In the genomic region with DNA sequence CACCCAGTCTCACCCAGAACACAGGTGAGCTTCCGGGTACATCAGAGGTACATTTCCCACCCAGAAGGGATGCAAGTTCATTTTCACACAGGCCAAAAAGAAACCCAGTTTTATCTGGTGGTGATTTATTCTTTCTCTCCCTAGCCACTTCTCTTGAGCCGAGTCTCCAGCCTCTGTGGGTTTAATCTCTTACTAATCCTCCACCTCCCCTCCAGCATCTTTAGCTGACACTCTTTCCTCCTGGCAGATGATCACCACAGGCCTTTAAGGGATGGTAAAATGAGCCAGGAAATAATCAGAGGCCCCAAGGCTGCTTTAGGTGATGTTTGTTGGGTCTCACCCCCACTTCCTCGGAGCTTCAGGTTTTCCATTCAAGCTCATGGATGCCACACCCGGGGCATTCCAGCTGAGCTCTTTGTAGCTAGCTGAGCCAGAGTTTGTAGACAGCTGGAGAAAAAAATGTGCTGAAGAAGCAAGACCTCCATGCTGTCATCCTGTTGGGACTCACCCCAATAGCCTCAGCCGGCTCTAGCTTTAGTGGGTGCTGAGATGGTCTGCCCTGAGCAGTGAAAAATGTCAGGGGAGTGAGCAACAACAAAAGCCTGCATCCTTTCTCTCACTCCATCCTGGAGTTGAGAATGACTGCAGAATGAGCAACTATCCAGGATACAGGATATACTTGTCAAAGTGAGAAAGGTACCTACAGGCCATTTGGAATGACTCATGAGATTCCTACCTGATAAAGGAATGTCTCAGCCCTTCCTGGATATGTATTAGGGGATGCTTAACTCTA, we compare ENCODE assay signal across 14 cellular contexts.
DNase-seq lines count a peak whose midpoint lies in the region; ATAC-seq, FAIRE-seq and TF ChIP-seq lines count a peak whose summit lies in the region.
"Had no signal": no experiment of that assay in that cellular context is flagged by ENCODE, and none has a peak within 500 bp of the region (broad histone marks: within the 10 kb centered on the region; RNA-seq: fewer than 3 reads in every experiment).

No MANE protein-coding gene starts in this region.

- H4K20me1 ChIP-seq in PC-3 (ENCODE audit: low read length) = no peaks in the 10 kb centered on the region

- TF ChIP-seq CTCF in PC-3 (conservative IDR thresholded peaks at IDR 0.05; ENCODE audit: low read depth, low read length) (no peak), epithelial cell of esophagus (IDR thresholded peaks at IDR 0.05; ENCODE audit: insufficient read depth, low read depth, low read length, missing control alignments) (no peak), parathyroid adenoma (IDR thresholded peaks at IDR 0.05) (no peak), dorsolateral prefrontal cortex (IDR thresholded peaks at IDR 0.05 in 54 of 56, conservative IDR thresholded peaks at IDR 0.05 in 2 of 56; ENCODE audit: low read depth in 1 of 56, partially characterized antibody in 56 of 56) (no peak)

- POLR2A ChIA-PET in PC-3 (lab: Charles Lee; ENCODE audit: unreplicated experiment) = no interaction called here

- H3K79me2 ChIP-seq in PC-3 (ENCODE audit: low read length) = no peaks in the 10 kb centered on the region
- H3K79me2 ChIP-seq in parathyroid adenoma = no peaks in the 10 kb centered on the region

- peak overlapping the region; percentile 90 for H3K27ac ChIP-seq in PC-3 (ENCODE audit: low read length)
- H3K27ac ChIP-seq in parathyroid adenoma = no peak overlapping the region
- H3K27ac ChIP-seq in dorsolateral prefrontal cortex = peak overlapping the region in 3 of 59 donors; percentile 0 to 62 (median 9)
- H3K27ac ChIP-seq: thoracic aorta had no signal

- H3K27me3 ChIP-seq in PC-3 (ENCODE audit: low read length) (no peaks in the 10 kb centered on the region), parathyroid adenoma (ENCODE audit: control insufficient read depth, insufficient read depth, low read length) (no peaks in the 10 kb centered on the region), dorsolateral prefrontal cortex (no peaks in the 10 kb centered on the region)
- H3K27me3 ChIP-seq: MG63 had no signal

- ATAC-seq in PC-3 = peak; percentile 49
- ATAC-seq in HG02973 (IDR thresholded peaks at IDR 0.05; ENCODE audit: unreplicated experiment) = no peak
- no peak for ATAC-seq in GM18873 (IDR thresholded peaks at IDR 0.05; ENCODE audit: low FRiP score, unreplicated experiment)
- ATAC-seq: natural killer cell treated with Interleukin-12 subunit alpha and Interleukin-12 subunit beta and Interleukin-15 and Interleukin-18, amount 100 ng/mL, for 72 hours had no signal

- H3K9ac ChIP-seq in PC-3 (ENCODE audit: low read length) (peak overlapping the region; percentile 39), parathyroid adenoma (no peak overlapping the region)

- peaks cover 26% of the 10 kb centered on the region for H3F3A ChIP-seq in PC-3 (ENCODE audit: low read length, unreplicated experiment)

- H3K9me2 ChIP-seq in PC-3 (replicated peaks; ENCODE audit: low read length) = no peaks in the 10 kb centered on the region

- no peaks in the 10 kb centered on the region for H3K36me3 ChIP-seq in PC-3 (ENCODE audit: low read depth, low read length)
- no peaks in the 10 kb centered on the region for H3K36me3 ChIP-seq in parathyroid adenoma (ENCODE audit: control insufficient read depth, insufficient read depth, low read length)
- H3K36me3 ChIP-seq: MG63, thoracic aorta had no signal

- intact Hi-C loops in PC-3 (cut with micrococcal nuclease) = loop anchor here (2.0 kb wide), 1 partner anchor 76 kb away; no protein-coding TSS in a partner anchor
- intact Hi-C loops in dorsolateral prefrontal cortex (cut with DNase I) = no loop called here

- H3K4me2 ChIP-seq in PC-3 (ENCODE audit: low read length) = peak overlapping the region; percentile 54
- no peak overlapping the region for H3K4me2 ChIP-seq in parathyroid adenoma (ENCODE audit: low read length)

- no peak for TF ChIP-seq POLR2A in H54 (IDR thresholded peaks at IDR 0.05; ENCODE audit: low read depth, low read length)

- BruUV-seq in PC-3 (replicated peaks; lab: Mats Ljungman, UMichigan) = TSS peak; percentile 44

- CTCF ChIA-PET in PC-3 (lab: Charles Lee) = interaction anchor here (0.5 to 1.1 kb wide), 2 partner anchors 76 to 178 kb away, joined by 3 read pairs; no protein-coding TSS in a partner anchor

- H2AFZ ChIP-seq in PC-3 (ENCODE audit: low read length) (0 out of 2 replicates have a peak overlapping the region, but pooled peaks have one; percentile 3), parathyroid adenoma (peak overlapping the region; percentile 31)

- DNase-seq in H54 (ENCODE audit: insufficient read length, low spot score) (peak; percentile 48), PC-3 (peak; percentile 96), epithelial cell of esophagus (ENCODE audit: low read depth) (peak; percentile 97), dorsolateral prefrontal cortex (no peak)
- DNase-seq: activated CD4-positive, CD25-positive, alpha-beta regulatory T cell; activated T-cell treated with anti-CD3 and anti-CD28 coated beads, Interleukin-2, amount 50 U/mL, for 1 hour; MG63; SHP77 treated with DMSO at 0.1 percent for 48 hours had no signal

- H3K4me3 ChIP-seq in PC-3 (ENCODE audit: low read length) (no peak overlapping the region; the same call in 1 of the 2 replicates), epithelial cell of esophagus (ENCODE audit: low read length) (no peak overlapping the region), parathyroid adenoma (ENCODE audit: low read depth, low read length) (no peak overlapping the region), dorsolateral prefrontal cortex (no peak overlapping the region)
- H3K4me3 ChIP-seq: MG63, skin epidermis, thoracic aorta had no signal

- H3K9me3 ChIP-seq in PC-3 (ENCODE audit: low read length) = no peaks in the 10 kb centered on the region
- no peaks in the 10 kb centered on the region for H3K9me3 ChIP-seq in parathyroid adenoma (ENCODE audit: control insufficient read depth, low read length)
- H3K9me3 ChIP-seq: MG63, thoracic aorta had no signal

- no peak for FAIRE-seq in H54 (lab: Jason Lieb, UNC)

- H3K4me1 ChIP-seq in PC-3 (ENCODE audit: insufficient read depth, low read length) (peaks cover 71% of the 10 kb centered on the region), parathyroid adenoma (peaks cover 4% of the 10 kb centered on the region)

Comparison
In these comparisons a context has a peak if more than half of its experiments do, and no peak if none do; other contexts are left out.
1. DNase-seq: peak in H54 (single experiment), PC-3 (single experiment) and epithelial cell of esophagus (single experiment); none in dorsolateral prefrontal cortex (0 of 10).